ENCODE assay signal across 7 cellular contexts in the genomic region with DNA sequence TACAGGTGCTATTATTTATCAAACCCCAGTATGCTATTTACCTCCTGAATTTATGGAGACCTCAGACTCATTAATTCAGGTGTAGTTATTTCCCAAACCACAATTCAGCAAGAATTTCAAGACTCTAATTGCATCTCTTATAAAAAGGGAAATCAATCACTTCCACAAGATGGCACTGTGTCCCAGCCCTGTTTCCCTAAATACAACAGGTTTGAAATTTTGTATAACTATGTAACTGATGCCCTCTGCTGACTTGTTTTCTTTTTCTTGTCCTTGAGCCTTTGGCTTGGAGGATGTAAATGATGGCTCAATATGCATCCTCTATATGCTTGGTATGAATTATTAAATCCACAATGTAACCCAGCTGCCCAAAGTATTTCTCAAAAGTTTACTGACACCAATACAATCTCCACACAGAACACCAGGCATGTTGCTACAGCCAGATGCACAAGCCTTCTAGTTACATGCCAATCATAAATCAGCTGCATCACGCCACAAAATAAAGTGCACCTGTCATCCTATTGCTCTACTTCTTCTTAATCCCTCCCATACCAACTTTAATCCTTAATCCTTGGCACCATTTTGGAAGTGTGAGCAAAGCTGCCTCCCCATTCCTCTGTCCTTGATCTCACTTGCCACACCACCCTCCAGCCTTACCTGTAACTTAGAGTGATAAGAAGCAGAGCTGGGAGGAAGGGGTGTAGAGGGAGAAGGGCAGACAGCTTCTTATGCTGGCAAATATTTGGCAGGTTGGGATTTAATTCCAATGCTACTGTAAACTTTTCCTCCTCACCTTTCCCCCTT. TPM values are rescaled to one million over a fixed set of nuclear protein-coding genes. Genes with fewer than 3 reads are reported as not detected.
A peak's percentile ranks its signal among the peaks of the same experiment; 100 is the strongest.
DNase-seq lines count a peak whose midpoint lies in the region; ATAC-seq and TF ChIP-seq lines count a peak whose summit lies in the region.

No MANE protein-coding gene starts in this region.

- no TSS peak for BruUV-seq in OCI-LY7 (replicated peaks; lab: Mats Ljungman, UMichigan)

- H2AFZ ChIP-seq in KMS-11 (ENCODE audit: low read depth) (no peak overlapping the region), OCI-LY7 (ENCODE audit: low read length) (no peak overlapping the region)

- intact Hi-C loops in OCI-LY7 (cut with micrococcal nuclease; ENCODE audit: unreplicated experiment): no loop called here

- H3K27ac ChIP-seq in KMS-11 (no peak overlapping the region), OCI-LY7 (ENCODE audit: low read depth, low read length, poor library complexity, severe bottlenecking) (no peak overlapping the region)

- TF ChIP-seq CTCF in KMS-11 (conservative IDR thresholded peaks at IDR 0.05; ENCODE audit: low read depth, low read length): peak; percentile 83
- peak; percentile 94 for TF ChIP-seq CTCF in OCI-LY7 (conservative IDR thresholded peaks at IDR 0.05; ENCODE audit: low read length)

- H3K4me3 ChIP-seq in KMS-11 (IDR thresholded peaks at IDR 0.05; ENCODE audit: insufficient read depth, low read depth, low read length) (no peak overlapping the region), OCI-LY7 (ENCODE audit: low read depth, low read length, poor library complexity, severe bottlenecking) (no peak overlapping the region)

- no peaks in the 10 kb centered on the region for H3K9me3 ChIP-seq in OCI-LY7 (ENCODE audit: low read length)

- H3K9ac ChIP-seq in KMS-11: no peak overlapping the region

- H3K27me3 ChIP-seq in KMS-11 (ENCODE audit: insufficient read depth, low read depth): no peaks in the 10 kb centered on the region

- H3K4me2 ChIP-seq in KMS-11 (no peak overlapping the region), OCI-LY7 (ENCODE audit: low read length) (no peak overlapping the region)

- H3K4me1 ChIP-seq in KMS-11 (ENCODE audit: low read depth, poor library complexity, severe bottlenecking): peaks cover 4% of the 10 kb centered on the region
- no peaks in the 10 kb centered on the region for H3K4me1 ChIP-seq in OCI-LY7 (ENCODE audit: insufficient read depth, low read length, poor library complexity, severe bottlenecking)

- no peaks in the 10 kb centered on the region for H4K20me1 ChIP-seq in KMS-11 (ENCODE audit: insufficient read depth)
- peaks cover 9% of the 10 kb centered on the region; the same call in 1 of the 2 replicates for H4K20me1 ChIP-seq in OCI-LY7 (ENCODE audit: insufficient read depth, low read length)

- H3K36me3 ChIP-seq in KMS-11 (ENCODE audit: insufficient read depth) (no peaks in the 10 kb centered on the region), OCI-LY7 (ENCODE audit: insufficient read depth, low read length) (no peaks in the 10 kb centered on the region)

- in situ Hi-C loops in G401 (cut with HindIII; ENCODE audit: low sequenced_read_pairs): no loop called here

- POLR2A ChIA-PET in OCI-LY7 (lab: Charles Lee): interaction anchor here (0.5 kb wide), 1 partner anchor 162 kb away, joined by 3 read pairs; no protein-coding TSS in a partner anchor

- DNase-seq in G401 (ENCODE audit: low spot score) (peak; percentile 71), OCI-LY7 (ENCODE audit: low spot score) (peak; percentile 71), astrocyte of the hippocampus (ENCODE audit: low read depth, low spot score) (peak; percentile 81), iPS DF 19.7 (ENCODE audit: low read depth, low spot score) (peak; percentile 20)
- DNase-seq in stimulated activated CD4-positive, alpha-beta T cell treated with anti-CD3 and anti-CD28 coated beads, Interleukin-4, amount 100 ng/mL, for 4 hours: peak; percentile 14 to 21

- CTCF ChIA-PET in OCI-LY7 (lab: Charles Lee; ENCODE audit: unreplicated experiment): no interaction called here

- no peak for ATAC-seq in GM18873 (IDR thresholded peaks at IDR 0.05; ENCODE audit: low FRiP score, unreplicated experiment)

- H3K79me2 ChIP-seq in KMS-11 (ENCODE audit: insufficient read depth, low read depth) (no peaks in the 10 kb centered on the region), OCI-LY7 (ENCODE audit: insufficient read depth, low read depth, low read length) (no peaks in the 10 kb centered on the region)

- no peaks in the 10 kb centered on the region for H3K9me2 ChIP-seq in OCI-LY7 (ENCODE audit: insufficient read depth, low read length)

RNA-seq across cellular contexts. Expression of gene C1orf105, which starts 9.0 kb away (rescaled TPM):
- total RNA-seq in G401 (2014; rRNA removed; shearing (Covaris generic)): not detected in 2 replicates
- total RNA-seq in OCI-LY7 (2014; rRNA removed; shearing (Covaris generic)): not detected in 2 replicates
- not detected in 2 replicates for total RNA-seq in OCI-LY7 (2022)

RNA-seq across cellular contexts. Expression of gene PIGC, which starts 14.3 kb away (rescaled TPM):
- total RNA-seq in G401 (2014; rRNA removed; shearing (Covaris generic)): 64.4 and 74.0 TPM in 2 replicates
- 14.7 and 15.4 TPM in 2 replicates for total RNA-seq in OCI-LY7 (2014; rRNA removed; shearing (Covaris generic))
- 17.1 and 18.4 TPM in 2 replicates for total RNA-seq in OCI-LY7 (2022)

Comparison
In these comparisons a context has a peak if more than half of its experiments do, and no peak if none do; other contexts are left out.
1. DNase-seq: peak in every context shown above with its lines; median percentile 81 in astrocyte of the hippocampus; 71 in G401; 71 in OCI-LY7; 20 in iPS DF 19.7; 18 in stimulated activated CD4-positive, alpha-beta T cell treated with anti-CD3 and anti-CD28 coated beads, Interleukin-4, amount 100 ng/mL, for 4 hours.